In the genomic region with DNA sequence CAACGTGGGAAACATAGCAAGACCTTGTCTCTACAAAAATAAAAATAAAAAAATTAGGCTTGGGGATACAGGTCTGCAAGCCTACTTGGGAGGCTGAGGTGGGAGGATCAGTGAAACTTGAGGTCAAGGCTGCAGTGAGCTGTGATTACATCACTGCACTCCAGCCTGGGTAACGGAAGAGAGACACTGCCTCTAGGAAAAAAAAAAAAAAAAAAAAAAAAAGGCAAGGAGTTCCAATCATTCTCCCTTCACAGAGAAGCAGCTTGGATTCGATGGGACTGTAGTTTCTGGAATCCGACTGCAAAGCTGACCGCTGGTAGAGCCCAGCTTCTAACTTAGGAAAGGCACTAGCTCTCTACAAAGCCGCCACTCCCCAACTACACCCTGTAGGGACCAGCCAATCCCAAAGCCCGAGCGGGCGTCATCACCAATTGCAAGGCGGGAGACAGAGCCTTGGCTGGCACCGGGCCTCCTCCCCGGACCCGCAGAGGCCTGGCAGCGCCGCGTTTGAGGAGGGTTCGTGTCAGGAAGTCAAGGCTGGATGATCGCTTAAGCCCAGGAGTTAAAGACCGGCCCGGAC, we compare ENCODE assay signal across 8 cellular contexts. TPM values are rescaled to one million over a fixed set of nuclear protein-coding genes. Genes with fewer than 3 reads are reported as not detected.
DNase-seq lines count a peak whose midpoint lies in the region; ATAC-seq lines count a peak whose summit lies in the region.

No MANE protein-coding gene starts in this region.

- H3K27ac ChIP-seq in cingulate gyrus (ENCODE audit: low read depth, low read length) = peak overlapping the region; percentile 97

- ATAC-seq in GM18909 (IDR thresholded peaks at IDR 0.05; ENCODE audit: poor library complexity, unreplicated experiment) (peak; percentile 77), HG03196 (IDR thresholded peaks at IDR 0.05; ENCODE audit: unreplicated experiment) (peak; percentile 74), left colon (peak; percentile 84)

- intact Hi-C loops in left colon (cut with DNase I, micrococcal nuclease) = no loop called here

- peak; percentile 87 for DNase-seq in AG08396 (ENCODE audit: low spot score)
- peak; percentile 95 for DNase-seq in NCI-H345 (lab: John Stamatoyannopoulos, UW)
- peak; percentile 92 for DNase-seq in activated CD4-positive, alpha-beta T cell treated with anti-CD3 and anti-CD28 coated beads for 48 hours
- DNase-seq in left colon = peak; percentile 93 to 97
- DNase-seq in stimulated activated CD4-positive, alpha-beta T cell treated with anti-CD3 and anti-CD28 coated beads, Interleukin-2, amount 100 ng/mL, for 24 hours = peak; percentile 86 to 87

RNA-seq across cellular contexts. Expression of a gene that starts 0.7 kb away (rescaled TPM):
- total RNA-seq in left colon = 10 to 100 TPM; 24.7 to 37.7 TPM

RNA-seq across cellular contexts. Expression of a gene that starts 27.8 kb away (rescaled TPM):
- 1 to 10 TPM; 2.2 to 7.1 TPM for total RNA-seq in left colon

RNA-seq across cellular contexts. Expression of a gene that starts 34.5 kb away (rescaled TPM):
- 10 to 100 TPM; 47.8 to 53.5 TPM for total RNA-seq in left colon

RNA-seq across cellular contexts. Expression of a gene that starts 37.4 kb away (rescaled TPM):
- 10 to 100 TPM; 81.5 to 85.4 TPM for total RNA-seq in left colon

RNA-seq across cellular contexts. Expression of a gene that starts 43.7 kb away (rescaled TPM):
- 10 to 100 TPM; 52.1 to 58.2 TPM for total RNA-seq in left colon

Comparison
In these comparisons a context has a peak if more than half of its experiments do, and no peak if none do; other contexts are left out.
1. Peak in every context shown above with its lines: DNase-seq, ATAC-seq and H3K27ac ChIP-seq.